ENCODE assay signal across 12 cellular contexts in genomic region chr3:114496874-114497273, GRCh38.
DNase-seq lines count a peak whose midpoint lies in the region; ATAC-seq, FAIRE-seq and TF ChIP-seq lines count a peak whose summit lies in the region.
"Had no signal": no experiment of that assay in that cellular context is flagged by ENCODE, and none has a peak within 500 bp of the region (broad histone marks: within the 10 kb centered on the region; RNA-seq: fewer than 3 reads in every experiment).

No MANE protein-coding gene starts in this region.

- no peak for TF ChIP-seq CTCF in adrenal gland (IDR thresholded peaks at IDR 0.05)
- no peak for TF ChIP-seq CTCF in left ventricle myocardium inferior (IDR thresholded peaks at IDR 0.05; ENCODE audit: borderline replicate concordance)
- no peak for TF ChIP-seq CTCF in colonic mucosa (IDR thresholded peaks at IDR 0.05)

- H3K36me3 ChIP-seq in adrenal gland (replicated peaks in 1 of 2) = no peaks in the 10 kb centered on the region
- no peaks in the 10 kb centered on the region for H3K36me3 ChIP-seq in left ventricle myocardium inferior
- H3K36me3 ChIP-seq in colonic mucosa = no peaks in the 10 kb centered on the region
- H3K36me3 ChIP-seq: Peyer's patch had no signal

- TF ChIP-seq POLR2A in H54 (IDR thresholded peaks at IDR 0.05; ENCODE audit: low read depth, low read length) (no peak), adrenal gland (IDR thresholded peaks at IDR 0.05) (no peak)

- H3K27ac ChIP-seq in adrenal gland (peak overlapping the region in 2 of 5 donors; percentile 24 to 58), left ventricle myocardium inferior (replicated peaks) (peak overlapping the region; percentile 73), temporal lobe (ENCODE audit: low read depth, low read length) (peak overlapping the region; percentile 7), colonic mucosa (no peak overlapping the region)
- H3K27ac ChIP-seq: Peyer's patch, VCaP had no signal

- WGBS in adrenal gland, 4 donors = 35 to 60% (median 55%) methylated on average over 2 of the region's 2 CpGs

- H3K4me1 ChIP-seq in adrenal gland (replicated peaks in 1 of 2) (peaks cover 11 to 16% of the 10 kb centered on the region in 2 donors), left ventricle myocardium inferior (peaks cover 75% of the 10 kb centered on the region), colonic mucosa (no peaks in the 10 kb centered on the region)
- H3K4me1 ChIP-seq: Peyer's patch had no signal

- intact Hi-C loops in adrenal gland (cut with DNase I) = no loop called here
- intact Hi-C loops in left ventricle myocardium inferior (cut with micrococcal nuclease) = no loop called here
- intact Hi-C loops in colonic mucosa (cut with DNase I) = no loop called here

- DNase-seq in H54 (ENCODE audit: insufficient read length, low spot score) (no peak), adrenal gland (peak in 5 of 7 donors; percentile 30 to 57 (median 49)), left ventricle myocardium inferior (no peak), colonic mucosa (no peak)
- no peak for DNase-seq in activated CD8-positive, alpha-beta memory T cell treated with anti-CD3 and anti-CD28 coated beads for 24 hours
- DNase-seq: DMS79; Peyer's patch; stimulated activated naive CD8-positive, alpha-beta T cell treated with anti-CD3 and anti-CD28 coated beads, Interleukin-15, amount 100 ng/mL, for 72 hours had no signal

- H3K9me3 ChIP-seq in adrenal gland (replicated peaks in 1 of 3) = no peaks in the 10 kb centered on the region
- H3K9me3 ChIP-seq in left ventricle myocardium inferior (replicated peaks) = no peaks in the 10 kb centered on the region
- H3K9me3 ChIP-seq in colonic mucosa = no peaks in the 10 kb centered on the region
- H3K9me3 ChIP-seq: Peyer's patch had no signal

- H3K9ac ChIP-seq in colonic mucosa (ENCODE audit: low read depth in 2 of 2, low read length in 2 of 2) = no peak overlapping the region

- ATAC-seq in HG03097 (IDR thresholded peaks at IDR 0.05; ENCODE audit: low FRiP score, unreplicated experiment) = no peak
- ATAC-seq: stimulated activated naive CD8-positive, alpha-beta T cell treated with anti-CD3 and anti-CD28 coated beads, Interleukin-15, amount 100 ng/mL, for 72 hours had no signal

- FAIRE-seq in H54 (lab: Jason Lieb, UNC) = peak; percentile 89
- FAIRE-seq: colon had no signal

- no peaks in the 10 kb centered on the region for H3K27me3 ChIP-seq in adrenal gland
- no peaks in the 10 kb centered on the region for H3K27me3 ChIP-seq in left ventricle myocardium inferior (ENCODE audit: low read depth)
- H3K27me3 ChIP-seq in colonic mucosa = no peaks in the 10 kb centered on the region
- H3K27me3 ChIP-seq: Peyer's patch had no signal

- H3K4me3 ChIP-seq in adrenal gland = no peak overlapping the region
- H3K4me3 ChIP-seq in left ventricle myocardium inferior = no peak overlapping the region
- no peak overlapping the region for H3K4me3 ChIP-seq in colonic mucosa
- H3K4me3 ChIP-seq: Peyer's patch had no signal

Comparison
In these comparisons a context has a peak if more than half of its experiments do, and no peak if none do; other contexts are left out.
1. DNase-seq: peak in adrenal gland (5 of 7); none in H54 (single experiment), left ventricle myocardium inferior (single experiment), colonic mucosa (single experiment) and activated CD8-positive, alpha-beta memory T cell treated with anti-CD3 and anti-CD28 coated beads for 24 hours (single experiment).